Comparison of ENCODE assay signal across 26 cellular contexts in the genomic region with DNA sequence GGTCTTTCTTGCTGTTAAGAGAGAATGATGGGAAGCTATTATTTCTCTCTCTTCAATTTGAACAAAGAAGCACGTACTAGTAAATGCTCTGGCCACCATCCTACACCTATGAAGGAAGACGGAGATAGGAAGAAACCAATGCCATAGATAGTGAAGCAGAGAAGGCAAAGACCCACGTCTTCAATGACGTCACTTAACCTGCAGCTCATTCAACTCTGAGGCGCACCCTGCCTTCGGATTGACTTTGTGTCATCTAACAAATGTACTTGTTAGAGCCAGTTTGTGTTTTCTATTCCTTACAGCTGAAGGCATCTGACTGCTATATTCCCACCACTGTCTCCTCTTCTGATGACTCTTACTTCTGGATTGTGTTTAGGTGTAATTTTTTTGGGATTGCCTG.
"Had no signal": no experiment of that assay in that cellular context is flagged by ENCODE, and none has a peak within 500 bp of the region (broad histone marks: within the 10 kb centered on the region; RNA-seq: fewer than 3 reads in every experiment).

No MANE protein-coding gene starts in this region.

- DNase-seq: activated CD4-positive, alpha-beta memory T cell treated with anti-CD3 and anti-CD28 coated beads, Interleukin-2, amount 10 ng/mL, durations not matched to agents 7 days and 5 days; activated CD4-positive, alpha-beta T cell treated with anti-CD3 and anti-CD28 coated beads for 1 hour; activated CD4-positive, alpha-beta T cell treated with anti-CD3 and anti-CD28 coated beads for 4 hours; activated CD4-positive, alpha-beta T cell treated with anti-CD3 and anti-CD28 coated beads, Interleukin-2, amount 10 ng/mL, durations not matched to agents 7 days and 5 days; activated CD4-positive, alpha-beta T cell treated with anti-CD3 and anti-CD28 coated beads, Interleukin-2, amount 50 U/mL, for 4 hours; activated CD4-positive, CD25-positive, alpha-beta regulatory T cell; activated effector memory CD4-positive, alpha-beta T cell treated with Interleukin-2 at 50 U/mL for 16 hours; activated gamma-delta T cell treated with Interleukin-2 at 50 U/mL for 16 hours; activated naive CD4-positive, alpha-beta T cell treated with anti-CD3 and anti-CD28 coated beads, Interleukin-2, amount 50 U/mL, for 16 hours; activated naive CD4-positive, alpha-beta T cell treated with Interleukin-2 at 50 U/mL for 16 hours; activated T-cell treated with anti-CD3 and anti-CD28 coated beads, Interleukin-2, amount 50 U/mL, for 4 hours; amniotic stem cell; anterior cingulate cortex; caudate nucleus; effector CD8-positive, alpha-beta T cell; foreskin fibroblast; glutamatergic neuron; heart left ventricle; T-helper 2 cell had no signal

- H3K4me1 Mint-ChIP-seq: activated CD4-positive, alpha-beta memory T cell treated with anti-CD3 and anti-CD28 coated beads, Interleukin-2, amount 10 ng/mL, durations not matched to agents 7 days and 5 days; activated CD4-positive, alpha-beta T cell treated with anti-CD3 and anti-CD28 coated beads, Interleukin-2, amount 10 ng/mL, durations not matched to agents 7 days and 5 days; activated T-helper 17 cell treated with anti-CD3 and anti-CD28 coated beads, Interleukin-2, amount 50 U/mL, for 72 hours had no signal

- H3K27ac ChIP-seq: heart left ventricle had no signal

- H3K27ac Mint-ChIP-seq: activated CD4-positive, alpha-beta memory T cell treated with anti-CD3 and anti-CD28 coated beads, Interleukin-2, amount 10 ng/mL, durations not matched to agents 7 days and 5 days; activated CD4-positive, alpha-beta T cell treated with anti-CD3 and anti-CD28 coated beads, Interleukin-2, amount 10 ng/mL, durations not matched to agents 7 days and 5 days; activated naive CD8-positive, alpha-beta T cell; activated T-helper 17 cell treated with anti-CD3 and anti-CD28 coated beads, Interleukin-2, amount 50 U/mL, for 72 hours had no signal

- H3K27me3 Mint-ChIP-seq: activated CD4-positive, alpha-beta memory T cell treated with anti-CD3 and anti-CD28 coated beads, Interleukin-2, amount 10 ng/mL, durations not matched to agents 7 days and 5 days; activated CD4-positive, alpha-beta T cell treated with anti-CD3 and anti-CD28 coated beads, Interleukin-2, amount 10 ng/mL, durations not matched to agents 7 days and 5 days; activated naive CD8-positive, alpha-beta T cell had no signal

- H3K27me3 ChIP-seq: heart left ventricle had no signal

- H3K9me3 ChIP-seq: heart left ventricle had no signal

- H3K36me3 ChIP-seq: heart left ventricle had no signal

- ATAC-seq: activated T-cell treated with anti-CD3 and anti-CD28 coated beads, Interleukin-2, amount 50 U/mL, for 4 hours; activated T-helper 17 cell treated with anti-CD3 and anti-CD28 coated beads, Interleukin-2, amount 50 U/mL, for 72 hours; esophagus mucosa; heart left ventricle had no signal

- H3K36me3 Mint-ChIP-seq: activated naive CD8-positive, alpha-beta T cell had no signal

- FAIRE-seq: astrocyte, colon, endometrium, frontal cortex had no signal

- H3K4me3 Mint-ChIP-seq: activated CD4-positive, alpha-beta memory T cell treated with anti-CD3 and anti-CD28 coated beads, Interleukin-2, amount 10 ng/mL, durations not matched to agents 7 days and 5 days; activated CD4-positive, alpha-beta T cell treated with anti-CD3 and anti-CD28 coated beads, Interleukin-2, amount 10 ng/mL, durations not matched to agents 7 days and 5 days; activated naive CD8-positive, alpha-beta T cell; activated T-cell treated with anti-CD3 and anti-CD28 coated beads, Interleukin-2, amount 50 U/mL, for 4 hours; activated T-helper 17 cell treated with anti-CD3 and anti-CD28 coated beads, Interleukin-2, amount 50 U/mL, for 72 hours had no signal

- H3K9me3 Mint-ChIP-seq: activated CD4-positive, alpha-beta memory T cell treated with anti-CD3 and anti-CD28 coated beads, Interleukin-2, amount 10 ng/mL, durations not matched to agents 7 days and 5 days; activated CD4-positive, alpha-beta T cell treated with anti-CD3 and anti-CD28 coated beads, Interleukin-2, amount 10 ng/mL, durations not matched to agents 7 days and 5 days had no signal

- H3K4me3 ChIP-seq: heart left ventricle had no signal
